21 cellular contexts compared by ENCODE assay signal in the genomic region with DNA sequence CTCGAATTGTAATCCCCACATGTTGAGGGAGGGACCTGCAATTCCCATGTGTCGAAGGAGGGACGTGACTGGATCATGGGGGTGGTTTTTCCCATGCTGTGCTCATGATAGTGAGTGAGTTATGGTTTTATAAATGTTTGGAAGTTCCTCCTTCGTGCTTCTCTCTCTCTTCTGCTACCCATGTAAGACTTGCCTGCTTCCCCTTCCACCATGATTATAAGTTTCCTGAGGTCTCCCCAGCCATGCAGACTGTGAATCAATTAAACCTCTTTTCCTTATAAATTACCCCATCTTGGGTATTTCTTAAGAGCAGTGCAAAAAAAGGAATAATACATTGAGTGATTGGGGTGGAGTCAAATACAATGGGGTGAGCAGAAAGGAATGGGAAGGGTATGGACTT.
"Had no signal": no experiment of that assay in that cellular context is flagged by ENCODE, and none has a peak within 500 bp of the region (broad histone marks: within the 10 kb centered on the region; RNA-seq: fewer than 3 reads in every experiment).

No MANE protein-coding gene starts in this region.

- H3K27me3 ChIP-seq: gastrocnemius medialis, sigmoid colon, testis had no signal

- H3K9me3 ChIP-seq: gastrocnemius medialis, prostate gland, sigmoid colon, testis, tibial artery had no signal

- H3K27ac Mint-ChIP-seq: memory B cell; naive B cell; stimulated activated memory B cell treated with anti-CD40 and anti-IgM and Interleukin-4, amounts not matched to agents 10 μg/mL and 1 μg/mL and 100 μg/mL, for 72 hours; type B pancreatic cell had no signal

- H3K9me3 Mint-ChIP-seq: memory B cell; naive B cell; natural killer cell treated with Interleukin-12 subunit alpha and Interleukin-12 subunit beta and Interleukin-15 and Interleukin-18, amount 100 ng/mL, for 72 hours; neural crest cell; stimulated activated memory B cell treated with anti-CD40 and anti-IgM and Interleukin-4, amounts not matched to agents 10 μg/mL and 1 μg/mL and 100 μg/mL, for 72 hours; type B pancreatic cell had no signal

- H3K27ac ChIP-seq: dorsolateral prefrontal cortex, gastrocnemius medialis, prostate gland, sigmoid colon, testis, tibial artery had no signal

- H3K4me3 Mint-ChIP-seq: memory B cell; naive B cell; neural crest cell; stimulated activated memory B cell treated with anti-CD40 and anti-IgM and Interleukin-4, amounts not matched to agents 10 μg/mL and 1 μg/mL and 100 μg/mL, for 72 hours; type B pancreatic cell had no signal

- DNase-seq: dorsolateral prefrontal cortex; effector CD4-positive, alpha-beta T cell; foreskin fibroblast; gastrocnemius medialis; head of caudate nucleus; left ventricle myocardium superior; naive B cell; right cardiac atrium; sigmoid colon; stimulated activated CD4-positive, alpha-beta T cell treated with anti-CD3 and anti-CD28 coated beads, Interleukin-4, amount 100 ng/mL, for 4 hours; stimulated activated naive CD8-positive, alpha-beta T cell treated with anti-CD3 and anti-CD28 coated beads, Interleukin-15, Interleukin-2, amounts not matched to agents 100 U/mL and 50 U/mL, for 24 hours; substantia nigra; testis had no signal

- H3K4me1 ChIP-seq: gastrocnemius medialis, prostate gland, sigmoid colon, testis, tibial artery had no signal

- H3K36me3 ChIP-seq: gastrocnemius medialis, prostate gland, sigmoid colon, tibial artery had no signal

- H3K4me1 Mint-ChIP-seq: memory B cell; naive B cell; neural crest cell; stimulated activated memory B cell treated with anti-CD40 and anti-IgM and Interleukin-4, amounts not matched to agents 10 μg/mL and 1 μg/mL and 100 μg/mL, for 72 hours had no signal

- H3K4me3 ChIP-seq: dorsolateral prefrontal cortex, gastrocnemius medialis, lung, prostate gland, sigmoid colon, testis, tibial artery had no signal

- H3K36me3 Mint-ChIP-seq: memory B cell; naive B cell; natural killer cell treated with Interleukin-12 subunit alpha and Interleukin-12 subunit beta and Interleukin-15 and Interleukin-18, amount 100 ng/mL, for 72 hours; stimulated activated memory B cell treated with anti-CD40 and anti-IgM and Interleukin-4, amounts not matched to agents 10 μg/mL and 1 μg/mL and 100 μg/mL, for 72 hours; type B pancreatic cell had no signal
